In the genomic region with DNA sequence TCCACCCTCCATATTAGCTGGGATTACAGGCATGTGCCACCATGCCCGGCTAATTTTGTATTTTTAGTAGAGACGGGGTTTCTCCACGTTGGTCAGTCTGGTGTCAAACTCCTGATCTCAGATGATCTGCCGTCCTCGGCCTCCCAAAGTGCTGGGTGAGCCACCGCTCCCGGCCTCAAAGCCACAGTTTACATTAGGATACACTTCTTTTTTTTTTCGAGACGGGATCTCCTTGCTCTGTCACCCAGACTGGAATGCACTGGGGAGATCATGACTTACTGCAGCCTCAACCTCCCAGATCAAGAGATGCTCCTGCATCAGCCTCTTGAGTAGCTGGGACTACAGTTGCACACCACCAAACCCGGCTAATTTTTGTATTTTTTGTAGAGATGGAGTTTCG, we compare ENCODE assay signal across 29 cellular contexts.
"Had no signal": no experiment of that assay in that cellular context is flagged by ENCODE, and none has a peak within 500 bp of the region (broad histone marks: within the 10 kb centered on the region; RNA-seq: fewer than 3 reads in every experiment).

No MANE protein-coding gene starts in this region.

- H3K9me3 ChIP-seq: ovary, psoas muscle, right lobe of liver, sigmoid colon, stomach, thoracic aorta, thyroid gland, upper lobe of right lung, vagina had no signal

- H3K27me3 ChIP-seq: neural progenitor cell, ovary, right lobe of liver, sigmoid colon, stomach, thyroid gland, tibial nerve, upper lobe of right lung, vagina had no signal

- H3K9ac ChIP-seq: neural progenitor cell, parathyroid adenoma had no signal

- ATAC-seq: naive thymus-derived CD4-positive, alpha-beta T cell; natural killer cell; psoas muscle; right cardiac atrium; right lobe of liver; stimulated activated effector memory CD8-positive, alpha-beta T cell treated with anti-CD3 and anti-CD28 coated beads, Interleukin-12 subunit alpha, Interleukin-12 subunit beta, amount 100 ng/mL, for 72 hours; stimulated activated naive B cell treated with anti-CD40 and anti-IgM and Interleukin-4, amounts not matched to agents 10 μg/mL and 1 μg/mL and 100 μg/mL, for 72 hours; upper lobe of right lung had no signal

- H3K4me3 Mint-ChIP-seq: naive thymus-derived CD4-positive, alpha-beta T cell; nephron progenitor cell; neural progenitor cell; stimulated activated effector memory CD8-positive, alpha-beta T cell treated with anti-CD3 and anti-CD28 coated beads, Interleukin-12 subunit alpha, Interleukin-12 subunit beta, amount 100 ng/mL, for 72 hours; stimulated activated naive B cell treated with anti-CD40 and anti-IgM and Interleukin-4, amounts not matched to agents 10 μg/mL and 1 μg/mL and 100 μg/mL, for 72 hours; stimulated activated naive CD8-positive, alpha-beta T cell treated with anti-CD3 and anti-CD28 coated beads, Interleukin-15, Interleukin-2, amounts not matched to agents 100 ng/mL and 50 ng/mL, for 24 hours had no signal

- H3K4me3 ChIP-seq: neural progenitor cell, ovary, psoas muscle, right lobe of liver, sigmoid colon, stomach, thoracic aorta, thyroid gland, tibial nerve, upper lobe of right lung, vagina had no signal

- H3K27me3 Mint-ChIP-seq: progenitor cell of endocrine pancreas; stimulated activated naive B cell treated with anti-CD40 and anti-IgM and Interleukin-4, amounts not matched to agents 10 μg/mL and 1 μg/mL and 100 μg/mL, for 72 hours had no signal

- H3K36me3 ChIP-seq: neural progenitor cell, ovary, right lobe of liver, sigmoid colon, stomach, thoracic aorta, thyroid gland, tibial nerve, upper lobe of right lung, vagina had no signal

- H3K27ac Mint-ChIP-seq: nephron progenitor cell; neural progenitor cell; progenitor cell of endocrine pancreas; stimulated activated effector memory CD8-positive, alpha-beta T cell treated with anti-CD3 and anti-CD28 coated beads, Interleukin-12 subunit alpha, Interleukin-12 subunit beta, amount 100 ng/mL, for 72 hours; stimulated activated naive B cell treated with anti-CD40 and anti-IgM and Interleukin-4, amounts not matched to agents 10 μg/mL and 1 μg/mL and 100 μg/mL, for 72 hours had no signal

- H3K27ac ChIP-seq: neural progenitor cell, ovary, parathyroid adenoma, right lobe of liver, sigmoid colon, stomach, thoracic aorta, thyroid gland, tibial nerve, upper lobe of right lung, vagina had no signal

- H3K4me2 ChIP-seq: neural progenitor cell had no signal

- H3K9me3 Mint-ChIP-seq: natural killer cell; nephron progenitor cell; stimulated activated effector memory CD8-positive, alpha-beta T cell treated with anti-CD3 and anti-CD28 coated beads, Interleukin-12 subunit alpha, Interleukin-12 subunit beta, amount 100 ng/mL, for 72 hours; stimulated activated naive CD8-positive, alpha-beta T cell treated with anti-CD3 and anti-CD28 coated beads, Interleukin-15, Interleukin-2, amounts not matched to agents 100 ng/mL and 50 ng/mL, for 24 hours had no signal

- H3K36me3 Mint-ChIP-seq: natural killer cell, neural progenitor cell had no signal

- DNase-seq: naive thymus-derived CD4-positive, alpha-beta T cell; natural killer cell; nephron progenitor cell; occipital lobe; ovary; posterior cingulate gyrus; psoas muscle; right cardiac atrium; right lobe of liver; sigmoid colon; small intestine; stimulated activated CD4-positive, alpha-beta T cell treated with anti-CD3 and anti-CD28 coated beads, Interleukin-15, amount 100 ng/mL, for 24 hours; stimulated activated CD4-positive, alpha-beta T cell treated with anti-CD3 and anti-CD28 coated beads, Interleukin-2, amount 100 ng/mL, for 24 hours; stimulated activated CD4-positive, alpha-beta T cell treated with anti-CD3 and anti-CD28 coated beads, Interleukin-2, amount 100 ng/mL, for 48 hours; stimulated activated CD4-positive, alpha-beta T cell treated with anti-CD3 and anti-CD28 coated beads, Interleukin-4, amount 100 ng/mL, for 24 hours; stimulated activated naive B cell treated with anti-CD40 and anti-IgM and Interleukin-4, amounts not matched to agents 10 μg/mL and 1 μg/mL and 100 μg/mL, for 72 hours; stimulated activated naive CD4-positive, alpha-beta T cell treated with Interleukin-2 at 50 U/mL for 16 hours; stomach; thyroid gland; trophoblast cell; upper lobe of right lung had no signal
